Comparison of ENCODE assay signal across 21 cellular contexts in genomic region chr1:53799141-53799540, GRCh38. TPM values are rescaled to one million over a fixed set of nuclear protein-coding genes. Genes with fewer than 3 reads are reported as not detected.
DNase-seq lines count a peak whose midpoint lies in the region; ATAC-seq, FAIRE-seq and TF ChIP-seq lines count a peak whose summit lies in the region.
"Had no signal": no experiment of that assay in that cellular context is flagged by ENCODE, and none has a peak within 500 bp of the region (broad histone marks: within the 10 kb centered on the region; RNA-seq: fewer than 3 reads in every experiment).

No MANE protein-coding gene starts in this region.

- H3K4me1 Mint-ChIP-seq in HFFc6 (ENCODE audit: low read depth) = peaks cover 14% of the 10 kb centered on the region
- no peaks in the 10 kb centered on the region for H3K4me1 Mint-ChIP-seq in astrocyte (ENCODE audit: low read depth, unreplicated experiment)
- H3K4me1 Mint-ChIP-seq in activated T-cell treated with anti-CD3 and anti-CD28 coated beads, Interleukin-2, amount 50 U/mL, for 4 hours (ENCODE audit: low read depth) = no peaks in the 10 kb centered on the region
- no peaks in the 10 kb centered on the region for H3K4me1 Mint-ChIP-seq in activated naive CD8-positive, alpha-beta T cell treated with anti-CD3 and anti-CD28 coated beads for 36 hours

- no peaks in the 10 kb centered on the region for H4K20me1 ChIP-seq in astrocyte (ENCODE audit: insufficient read depth, low read length)
- H4K20me1 ChIP-seq: BLaER1 had no signal

- H3K79me2 ChIP-seq in astrocyte (ENCODE audit: insufficient read depth, low read length) = no peaks in the 10 kb centered on the region

- no peak overlapping the region for H3K4me3 ChIP-seq in astrocyte (ENCODE audit: insufficient read depth, low read depth, low read length)
- H3K4me3 ChIP-seq: BLaER1, GM23338, Peyer's patch had no signal

- no peak overlapping the region for H3K27ac ChIP-seq in astrocyte (ENCODE audit: low read depth, low read length)
- H3K27ac ChIP-seq: BLaER1, Peyer's patch had no signal

- H3K4me1 ChIP-seq in astrocyte (ENCODE audit: insufficient read depth, low read length) = no peaks in the 10 kb centered on the region
- H3K4me1 ChIP-seq: BLaER1, Peyer's patch had no signal

- H3K27me3 Mint-ChIP-seq in HFFc6 (ENCODE audit: insufficient read depth) (no peaks in the 10 kb centered on the region), astrocyte (ENCODE audit: low read depth, unreplicated experiment) (no peaks in the 10 kb centered on the region)
- no peaks in the 10 kb centered on the region for H3K27me3 Mint-ChIP-seq in activated T-cell treated with anti-CD3 and anti-CD28 coated beads, Interleukin-2, amount 50 U/mL, for 4 hours (ENCODE audit: low read depth)
- H3K27me3 Mint-ChIP-seq in activated naive CD8-positive, alpha-beta T cell treated with anti-CD3 and anti-CD28 coated beads for 36 hours = no peaks in the 10 kb centered on the region

- TF ChIP-seq CTCF in HFFc6 (IDR thresholded peaks at IDR 0.05) (no peak), astrocyte (IDR thresholded peaks at IDR 0.05; ENCODE audit: insufficient read depth, low read depth, low read length) (no peak)

- H3K9ac ChIP-seq in astrocyte (ENCODE audit: low read length) = no peak overlapping the region
- H3K9ac ChIP-seq: BLaER1 had no signal

- FAIRE-seq in astrocyte (lab: Jason Lieb, UNC) = no peak
- FAIRE-seq: D721Med, GM12891, GM18507 had no signal

- no peak overlapping the region for H2AFZ ChIP-seq in astrocyte (ENCODE audit: low read depth, low read length)
- H2AFZ ChIP-seq: GM23338 had no signal

- H3K4me3 Mint-ChIP-seq in HFFc6 (no peak overlapping the region), astrocyte (ENCODE audit: unreplicated experiment) (no peak overlapping the region)
- no peak overlapping the region for H3K4me3 Mint-ChIP-seq in activated T-cell treated with anti-CD3 and anti-CD28 coated beads, Interleukin-2, amount 50 U/mL, for 4 hours
- no peak overlapping the region for H3K4me3 Mint-ChIP-seq in activated naive CD8-positive, alpha-beta T cell treated with anti-CD3 and anti-CD28 coated beads for 36 hours
- H3K4me3 Mint-ChIP-seq: CD8-positive, alpha-beta T cell; GM23338 had no signal

- H3K4me2 ChIP-seq in astrocyte (ENCODE audit: low read length) = no peak overlapping the region
- H3K4me2 ChIP-seq: BLaER1, GM23338 had no signal

- no peak for ATAC-seq in activated T-cell treated with anti-CD3 and anti-CD28 coated beads, Interleukin-2, amount 50 U/mL, for 4 hours
- no peak for ATAC-seq in GM21529 (IDR thresholded peaks at IDR 0.05; ENCODE audit: unreplicated experiment)
- ATAC-seq: CD8-positive, alpha-beta T cell; GM23338 had no signal

- no peaks in the 10 kb centered on the region for H3K9me3 Mint-ChIP-seq in HFFc6
- H3K9me3 Mint-ChIP-seq in astrocyte (ENCODE audit: unreplicated experiment) = no peaks in the 10 kb centered on the region
- no peaks in the 10 kb centered on the region for H3K9me3 Mint-ChIP-seq in activated T-cell treated with anti-CD3 and anti-CD28 coated beads, Interleukin-2, amount 50 U/mL, for 4 hours
- H3K9me3 Mint-ChIP-seq in activated naive CD8-positive, alpha-beta T cell treated with anti-CD3 and anti-CD28 coated beads for 36 hours = no peaks in the 10 kb centered on the region
- H3K9me3 Mint-ChIP-seq: CD8-positive, alpha-beta T cell; GM23338 had no signal

- H3K36me3 Mint-ChIP-seq in HFFc6 (ENCODE audit: low read depth) = peaks cover 29% of the 10 kb centered on the region; the same call in 1 of the 2 replicates
- peaks cover 2% of the 10 kb centered on the region for H3K36me3 Mint-ChIP-seq in astrocyte (ENCODE audit: low read depth, unreplicated experiment)
- peaks cover 47% of the 10 kb centered on the region for H3K36me3 Mint-ChIP-seq in activated T-cell treated with anti-CD3 and anti-CD28 coated beads, Interleukin-2, amount 50 U/mL, for 4 hours (ENCODE audit: insufficient read depth)
- peaks cover 29% of the 10 kb centered on the region for H3K36me3 Mint-ChIP-seq in activated naive CD8-positive, alpha-beta T cell treated with anti-CD3 and anti-CD28 coated beads for 36 hours

- peaks cover 16% of the 10 kb centered on the region for H3K36me3 ChIP-seq in astrocyte (ENCODE audit: insufficient read depth, low read length)

- H3K27ac Mint-ChIP-seq in HFFc6 = no peak overlapping the region
- H3K27ac Mint-ChIP-seq in astrocyte (ENCODE audit: unreplicated experiment) = no peak overlapping the region
- no peak overlapping the region for H3K27ac Mint-ChIP-seq in activated naive CD8-positive, alpha-beta T cell treated with anti-CD3 and anti-CD28 coated beads for 36 hours
- H3K27ac Mint-ChIP-seq: CD8-positive, alpha-beta T cell; GM23338 had no signal

- H3K27me3 ChIP-seq in astrocyte (ENCODE audit: insufficient read depth, low read length) = no peaks in the 10 kb centered on the region
- H3K27me3 ChIP-seq: BLaER1, Peyer's patch had no signal

- DNase-seq in HFFc6 = peak; percentile 9
- peak; percentile 12 for DNase-seq in astrocyte (ENCODE audit: low read depth)
- peak; percentile 8 for DNase-seq in left kidney (ENCODE audit: low read depth, low spot score)
- DNase-seq in activated T-cell treated with anti-CD3 and anti-CD28 coated beads, Interleukin-2, amount 50 U/mL, for 4 hours = no peak
- DNase-seq in activated naive CD8-positive, alpha-beta T cell treated with anti-CD3 and anti-CD28 coated beads for 36 hours = no peak
- DNase-seq in ureter (ENCODE audit: low spot score) = no peak
- DNase-seq: CD8-positive, alpha-beta T cell; DMS79 treated with DMSO at 0.1 percent for 48 hours; GDM1; KG1; NCI-H1694; NCI-H2227 treated with DMSO at 0.1 percent for 48 hours; NCI-H524; Peyer's patch; SHP77 treated with DMSO at 0.1 percent for 48 hours had no signal

- H3K9me3 ChIP-seq in astrocyte (ENCODE audit: insufficient read depth, low read depth, low read length) = no peaks in the 10 kb centered on the region
- H3K9me3 ChIP-seq: BLaER1, Peyer's patch had no signal

RNA-seq across cellular contexts. Expression of gene NDC1, which starts 39.0 kb away (rescaled TPM):
- total RNA-seq in HFFc6 (2021; fragmentation: NEBNext Ultra II Directional; extraction: Animal tissue kit (Norgen Biotek cat#: 25700)) = 10 to 100 TPM; 15.3 to 27.2 (median 22.7) TPM
- total RNA-seq in astrocyte (14.1 and 14.8 TPM in 2 replicates), ureter (15.5 TPM)
- total RNA-seq in activated T-cell treated with anti-CD3 and anti-CD28 coated beads, Interleukin-2, amount 50 U/mL, for 4 hours = 10 to 100 TPM; 34.2 to 39.8 (median 37.6) TPM
- total RNA-seq in activated naive CD8-positive, alpha-beta T cell treated with anti-CD3 and anti-CD28 coated beads for 36 hours = 10 to 100 TPM; 44.2 to 50.4 TPM

Comparison
In these comparisons a context has a peak if more than half of its experiments do, and no peak if none do; other contexts are left out.
1. DNase-seq: peak in HFFc6 (single experiment), astrocyte (single experiment) and left kidney (single experiment); none in activated T-cell treated with anti-CD3 and anti-CD28 coated beads, Interleukin-2, amount 50 U/mL, for 4 hours (single experiment), activated naive CD8-positive, alpha-beta T cell treated with anti-CD3 and anti-CD28 coated beads for 36 hours (single experiment) and ureter (single experiment).